Comparison of ENCODE assay signal across 8 cellular contexts in genomic region chr17:50274142-50274944, GRCh38. TPM values are rescaled to one million over a fixed set of nuclear protein-coding genes. Genes with fewer than 3 reads are reported as not detected.
DNase-seq lines count a peak whose midpoint lies in the region; ATAC-seq and TF ChIP-seq lines count a peak whose summit lies in the region.

Gene TMEM92, plus strand, starts transcription at chr17:50274466. Its CDS starts 36 bp downstream, at chr17:50274502.

- TF ChIP-seq CTCF in spleen (IDR thresholded peaks at IDR 0.05 in 8 of 11, conservative IDR thresholded peaks at IDR 0.05 in 3 of 11): no peak

- peaks cover 68% of the 10 kb centered on the region for H3K4me1 ChIP-seq in SJSA1 (replicated peaks)
- H3K4me1 ChIP-seq in right cardiac atrium (ENCODE audit: control insufficient read depth, insufficient read depth, low read length): no peaks in the 10 kb centered on the region
- peaks cover 0 to 58% (median 21%) of the 10 kb centered on the region in 6 donors for H3K4me1 ChIP-seq in spleen

- peaks cover 24% of the 10 kb centered on the region for H3K27me3 Mint-ChIP-seq in T-helper 1 cell treated with Interleukin-12 subunit alpha and Interleukin-12 subunit beta and Interleukin-4 antibody, amounts not matched to agents 30 μg/mL and 1 μg/mL, for 36 hours (ENCODE audit: low read depth)

- peaks cover 2% of the 10 kb centered on the region for H3K36me3 Mint-ChIP-seq in T-helper 1 cell treated with Interleukin-12 subunit alpha and Interleukin-12 subunit beta and Interleukin-4 antibody, amounts not matched to agents 30 μg/mL and 1 μg/mL, for 36 hours (ENCODE audit: low read depth)

- no peak for DNase-seq in T-helper 1 cell
- no peak for DNase-seq in SJSA1 (ENCODE audit: low read depth in 1 of 2, low spot score in 2 of 2)
- no peak for DNase-seq in right cardiac atrium
- peak; percentile 75 for DNase-seq in spleen
- DNase-seq in midbrain (lab: John Stamatoyannopoulos, UW): no peak

- H3K27me3 ChIP-seq in SJSA1 (replicated peaks) (no peaks in the 10 kb centered on the region), right cardiac atrium (ENCODE audit: control insufficient read depth, insufficient read depth) (no peaks in the 10 kb centered on the region), spleen (replicated peaks in 1 of 7) (peaks cover 0 to 65% (median 21%) of the 10 kb centered on the region in 7 donors)

- peak within 1 kb of the TSS; percentile 48 for H3K4me3 ChIP-seq in SJSA1
- H3K4me3 ChIP-seq in right cardiac atrium (ENCODE audit: low read length): peak within 1 kb of the TSS; percentile 51
- peak within 1 kb of the TSS in 7 of 8 donors; percentile 44 to 67 (median 52) for H3K4me3 ChIP-seq in spleen

- H3K9me3 ChIP-seq in SJSA1 (replicated peaks) (no peaks in the 10 kb centered on the region), right cardiac atrium (ENCODE audit: control insufficient read depth, low read length) (no peaks in the 10 kb centered on the region), spleen (no peaks in the 10 kb centered on the region)

- peak within 1 kb of the TSS; percentile 52 for H3K4me3 Mint-ChIP-seq in T-helper 1 cell treated with Interleukin-12 subunit alpha and Interleukin-12 subunit beta and Interleukin-4 antibody, amounts not matched to agents 30 μg/mL and 1 μg/mL, for 36 hours

- TF ChIP-seq POLR2A in spleen (IDR thresholded peaks at IDR 0.05): no peak

- no peak within 1 kb of the TSS for H3K27ac Mint-ChIP-seq in T-helper 1 cell treated with Interleukin-12 subunit alpha and Interleukin-12 subunit beta and Interleukin-4 antibody, amounts not matched to agents 30 μg/mL and 1 μg/mL, for 36 hours

- peaks cover 18% of the 10 kb centered on the region for H3K4me1 Mint-ChIP-seq in T-helper 1 cell treated with Interleukin-12 subunit alpha and Interleukin-12 subunit beta and Interleukin-4 antibody, amounts not matched to agents 30 μg/mL and 1 μg/mL, for 36 hours (ENCODE audit: low read depth)

- intact Hi-C loops in right cardiac atrium (cut with DNase I): loop anchor here in 2 of 4 donors (5.0 kb wide), 1 partner anchor 72 kb away; the partner anchor contains the start of gene COL1A1 (in 2 of the 2)
- intact Hi-C loops in spleen (cut with DNase I; ENCODE audit: low total_unique reads): no loop called here

- no peaks in the 10 kb centered on the region for H3K9me3 Mint-ChIP-seq in T-helper 1 cell treated with Interleukin-12 subunit alpha and Interleukin-12 subunit beta and Interleukin-4 antibody, amounts not matched to agents 30 μg/mL and 1 μg/mL, for 36 hours

- 34% methylated on average over 24 of the region's 24 CpGs for WGBS in right cardiac atrium
- 16 to 25% (median 24%) methylated on average over 24 of the region's 24 CpGs for WGBS in spleen, 5 donors

- H3K36me3 ChIP-seq in SJSA1 (no peaks in the 10 kb centered on the region), spleen (no peaks in the 10 kb centered on the region)

- ATAC-seq in right cardiac atrium: no peak
- ATAC-seq in GM19463 (IDR thresholded peaks at IDR 0.05; ENCODE audit: unreplicated experiment): no peak
- no peak for ATAC-seq in HG03432 (IDR thresholded peaks at IDR 0.05; ENCODE audit: unreplicated experiment)

- H3K27ac ChIP-seq in SJSA1: peak within 1 kb of the TSS; percentile 35
- no peak within 1 kb of the TSS for H3K27ac ChIP-seq in right cardiac atrium (ENCODE audit: low read length)
- peak within 1 kb of the TSS in 7 of 8 donors; percentile 51 to 87 (median 67) for H3K27ac ChIP-seq in spleen

RNA-seq across cellular contexts. Expression of gene TMEM92, which starts in this region (rescaled TPM):
- total RNA-seq in SJSA1 (2014; rRNA removed; shearing (Covaris generic)): 0.05 TPM in 1 of 2 replicates, not detected in the other
- not detected for total RNA-seq in right cardiac atrium
- polyA plus RNA-seq in right cardiac atrium: not detected
- total RNA-seq in spleen: under 1 TPM in 2 of 7 donors, not detected in 5; 0.44 to 0.49 TPM
- polyA plus RNA-seq in spleen: under 1 TPM in 1 of 3 donors, not detected in 2; 0.06 TPM

Comparison
In these comparisons a context has a peak if more than half of its experiments do, and no peak if none do; other contexts are left out.
1. Peak in DNase-seq, H3K4me3 ChIP-seq and H3K27ac ChIP-seq in spleen; RNA of the gene not detected or under 1 TPM.